14 cellular contexts compared by ENCODE assay signal in genomic region chr17:17107281-17107680, GRCh38.
DNase-seq lines count a peak whose midpoint lies in the region; ATAC-seq, FAIRE-seq and TF ChIP-seq lines count a peak whose summit lies in the region.
"Had no signal": no experiment of that assay in that cellular context is flagged by ENCODE, and none has a peak within 500 bp of the region (broad histone marks: within the 10 kb centered on the region; RNA-seq: fewer than 3 reads in every experiment).

No MANE protein-coding gene starts in this region.

- peaks cover 1% of the 10 kb centered on the region; the same call in 1 of the 2 replicates for H3K36me3 ChIP-seq in Caco-2 (ENCODE audit: control insufficient read depth, insufficient read depth, low read length)
- no peaks in the 10 kb centered on the region for H3K36me3 ChIP-seq in adipocyte (ENCODE audit: control insufficient read depth, insufficient read depth, low read length, severe bottlenecking)
- peaks cover 11 to 31% of the 10 kb centered on the region in 2 experiments for H3K36me3 ChIP-seq in keratinocyte (ENCODE audit: control insufficient read depth in 2 of 2, extremely low read depth in 1 of 2, insufficient read depth in 2 of 2, low read length in 2 of 2)
- H3K36me3 ChIP-seq in mesenchymal stem cell (ENCODE audit: control insufficient read depth in 1 of 2, insufficient read depth in 2 of 2, low read depth in 1 of 2, low read length in 2 of 2): peaks cover 26 to 32% of the 10 kb centered on the region in 2 experiments

- no peak overlapping the region for H2BK5ac ChIP-seq in mesenchymal stem cell (ENCODE audit: low read depth, low read length, poor library complexity, severe bottlenecking)

- H3K4me3 ChIP-seq in Caco-2 (ENCODE audit: low read depth, low read length) (no peak overlapping the region), adipocyte (ENCODE audit: low read length) (no peak overlapping the region), keratinocyte (ENCODE audit: control insufficient read depth in 2 of 3, extremely low read depth in 1 of 3, insufficient read depth in 2 of 3, low read depth in 1 of 3, low read length in 3 of 3) (no peak overlapping the region), mesenchymal stem cell (ENCODE audit: insufficient read depth in 1 of 2, low read depth in 1 of 2, low read length in 2 of 2) (no peak overlapping the region)
- H3K4me3 ChIP-seq: SJSA1 had no signal

- POLR2A ChIA-PET in Caco-2 (lab: Charles Lee): no interaction called here

- no peaks in the 10 kb centered on the region for H3K27me3 Mint-ChIP-seq in Caco-2 (ENCODE audit: insufficient read depth, unreplicated experiment)
- H3K27me3 Mint-ChIP-seq in stimulated activated memory B cell treated with anti-CD40 and anti-IgM and Interleukin-4, amounts not matched to agents 10 μg/mL and 1 μg/mL and 100 μg/mL, for 72 hours: no peaks in the 10 kb centered on the region

- H3K9ac ChIP-seq in adipocyte (ENCODE audit: low read length) (peak overlapping the region; percentile 55), keratinocyte (ENCODE audit: control insufficient read depth, extremely low read depth, insufficient read depth, low read length) (no peak overlapping the region), mesenchymal stem cell (ENCODE audit: low read length) (no peak overlapping the region)

- TF ChIP-seq CTCF in Caco-2 (IDR thresholded peaks at IDR 0.05; ENCODE audit: insufficient read depth in 1 of 2, low read depth in 1 of 2, low read length in 1 of 2, severe bottlenecking in 1 of 2, unreplicated experiment in 1 of 2) (no peak), keratinocyte (optimal IDR thresholded peaks at IDR 0.05 in 1 of 3, IDR thresholded peaks at IDR 0.05 in 1 of 3, conservative IDR thresholded peaks at IDR 0.05 in 1 of 3; ENCODE audit: extremely low read depth in 1 of 3, insufficient read depth in 2 of 3, low read length in 3 of 3) (no peak)

- H2BK12ac ChIP-seq in mesenchymal stem cell (ENCODE audit: low read length in 2 of 2): no peak overlapping the region

- no peak for DNase-seq in Caco-2
- DNase-seq in adipocyte (ENCODE audit: low read depth): no peak
- DNase-seq in keratinocyte (ENCODE audit: low read depth, low spot score): no peak
- DNase-seq in KBM-7: no peak
- no peak for DNase-seq in mesenchymal stem cell
- DNase-seq in NCI-H1092 (lab: John Stamatoyannopoulos, UW): no peak
- DNase-seq: activated CD4-positive, CD25-positive, alpha-beta regulatory T cell treated with anti-CD3 and anti-CD28 coated beads, Interleukin-2, amount 50 U/mL, for 72 hours; activated naive CD4-positive, alpha-beta T cell; NCI-H510A; stimulated activated CD4-positive, alpha-beta T cell treated with anti-CD3 and anti-CD28 coated beads, Interleukin-15, amount 100 ng/mL, for 24 hours; stimulated activated naive CD4-positive, alpha-beta T cell had no signal

- ATAC-seq in stimulated activated memory B cell treated with anti-CD40 and anti-IgM and Interleukin-4, amounts not matched to agents 10 μg/mL and 1 μg/mL and 100 μg/mL, for 72 hours: no peak
- ATAC-seq in GM21515 (IDR thresholded peaks at IDR 0.05; ENCODE audit: unreplicated experiment): no peak

- H2BK120ac ChIP-seq in mesenchymal stem cell (ENCODE audit: low read depth, low read length): no peak overlapping the region

- peaks cover 49% of the 10 kb centered on the region for H4K20me1 ChIP-seq in keratinocyte (ENCODE audit: control insufficient read depth, extremely low read depth, insufficient read depth, low read length)

- H3K18ac ChIP-seq in mesenchymal stem cell (ENCODE audit: low read depth in 1 of 2, low read length in 2 of 2): no peak overlapping the region

- H3K79me2 ChIP-seq in keratinocyte (ENCODE audit: control insufficient read depth, insufficient read depth, low read length): peaks cover 90% of the 10 kb centered on the region

- H3K23ac ChIP-seq in mesenchymal stem cell (ENCODE audit: low read length in 2 of 2): no peak overlapping the region

- dilution Hi-C loops in keratinocyte (cut with MboI; ENCODE audit: extremely low pct_ligation_motif_present, low sequenced_read_pairs): no loop called here

- H3K36me3 Mint-ChIP-seq in Caco-2 (ENCODE audit: insufficient read depth, unreplicated experiment): peaks cover 67% of the 10 kb centered on the region
- H3K36me3 Mint-ChIP-seq in stimulated activated memory B cell treated with anti-CD40 and anti-IgM and Interleukin-4, amounts not matched to agents 10 μg/mL and 1 μg/mL and 100 μg/mL, for 72 hours: peaks cover 5% of the 10 kb centered on the region

- peaks cover 21% of the 10 kb centered on the region for H3K9me1 ChIP-seq in keratinocyte (ENCODE audit: control insufficient read depth, extremely low read depth, insufficient read depth, low read length)

- peak; percentile 23 for FAIRE-seq in keratinocyte (lab: Jason Lieb, UNC)

- H3K4ac ChIP-seq in mesenchymal stem cell (ENCODE audit: low read depth in 1 of 2, low read length in 2 of 2): no peak overlapping the region

- H3K27ac Mint-ChIP-seq in Caco-2 (ENCODE audit: unreplicated experiment): peak overlapping the region; percentile 59
- H3K27ac Mint-ChIP-seq in stimulated activated memory B cell treated with anti-CD40 and anti-IgM and Interleukin-4, amounts not matched to agents 10 μg/mL and 1 μg/mL and 100 μg/mL, for 72 hours: peak overlapping the region; percentile 63

- H3K4me2 ChIP-seq in keratinocyte (ENCODE audit: control insufficient read depth, extremely low read depth, insufficient read depth, low read depth, low read length): no peak overlapping the region
- H3K4me2 ChIP-seq in mesenchymal stem cell (ENCODE audit: low read length, poor library complexity, severe bottlenecking): no peak overlapping the region

- H4K8ac ChIP-seq in mesenchymal stem cell (ENCODE audit: low read length): no peak overlapping the region

- H3K9me3 Mint-ChIP-seq in Caco-2 (ENCODE audit: unreplicated experiment): no peaks in the 10 kb centered on the region
- no peaks in the 10 kb centered on the region for H3K9me3 Mint-ChIP-seq in stimulated activated memory B cell treated with anti-CD40 and anti-IgM and Interleukin-4, amounts not matched to agents 10 μg/mL and 1 μg/mL and 100 μg/mL, for 72 hours

- H2AK5ac ChIP-seq in mesenchymal stem cell (ENCODE audit: low read length, severe bottlenecking): no peak overlapping the region

- BruUV-seq in Caco-2 (replicated peaks; lab: Mats Ljungman, UMichigan): no TSS peak

- no peak overlapping the region for H3K14ac ChIP-seq in mesenchymal stem cell (ENCODE audit: low read length in 2 of 2)

- H3K27ac ChIP-seq in keratinocyte (ENCODE audit: control insufficient read depth, insufficient read depth, low read length) (no peak overlapping the region), mesenchymal stem cell (ENCODE audit: low read length, poor library complexity, severe bottlenecking) (no peak overlapping the region)
- H3K27ac ChIP-seq: SJSA1 had no signal

- H3K9me3 ChIP-seq in Caco-2 (no peaks in the 10 kb centered on the region), adipocyte (ENCODE audit: control insufficient read depth, low read length) (no peaks in the 10 kb centered on the region), keratinocyte (ENCODE audit: control insufficient read depth, low read depth, low read length) (no peaks in the 10 kb centered on the region), mesenchymal stem cell (ENCODE audit: control insufficient read depth, low read length) (no peaks in the 10 kb centered on the region)
- H3K9me3 ChIP-seq: SJSA1 had no signal

- CTCF ChIA-PET in Caco-2 (lab: Charles Lee): interaction anchor here (0.6 kb wide), 1 partner anchor 160 kb away, joined by 3 read pairs; no protein-coding TSS in a partner anchor

- in situ Hi-C loops in KBM-7 (cut with MboI; ENCODE audit: low pct_unique_long_range_greater_than_20kb, low sequenced_read_pairs): no loop called here

- no peak overlapping the region for H2BK15ac ChIP-seq in mesenchymal stem cell (ENCODE audit: low read depth, poor library complexity, severe bottlenecking)

- H3K4me3 Mint-ChIP-seq in Caco-2 (ENCODE audit: unreplicated experiment): no peak overlapping the region
- no peak overlapping the region for H3K4me3 Mint-ChIP-seq in stimulated activated memory B cell treated with anti-CD40 and anti-IgM and Interleukin-4, amounts not matched to agents 10 μg/mL and 1 μg/mL and 100 μg/mL, for 72 hours

- H4K91ac ChIP-seq in mesenchymal stem cell (ENCODE audit: low read length): no peak overlapping the region

- intact Hi-C loops in Caco-2 (cut with micrococcal nuclease; ENCODE audit: unreplicated experiment): no loop called here

- H2AFZ ChIP-seq in keratinocyte (ENCODE audit: control insufficient read depth, low read length) (no peak overlapping the region), mesenchymal stem cell (ENCODE audit: low read depth, low read length) (no peak overlapping the region)

- H3K4me1 Mint-ChIP-seq in Caco-2 (ENCODE audit: low read depth, unreplicated experiment): peaks cover 14% of the 10 kb centered on the region
- H3K4me1 Mint-ChIP-seq in stimulated activated memory B cell treated with anti-CD40 and anti-IgM and Interleukin-4, amounts not matched to agents 10 μg/mL and 1 μg/mL and 100 μg/mL, for 72 hours: peaks cover 71% of the 10 kb centered on the region

- peaks cover 61% of the 10 kb centered on the region for H3K79me1 ChIP-seq in mesenchymal stem cell (replicated peaks; ENCODE audit: low read length, poor library complexity, severe bottlenecking)

- H3K27me3 ChIP-seq in Caco-2 (replicated peaks; ENCODE audit: control insufficient read depth, insufficient read depth, low read length) (no peaks in the 10 kb centered on the region), adipocyte (replicated peaks; ENCODE audit: control insufficient read depth, insufficient read depth, low read length) (no peaks in the 10 kb centered on the region), keratinocyte (ENCODE audit: control insufficient read depth, extremely low read depth, insufficient read depth, low read length) (no peaks in the 10 kb centered on the region), mesenchymal stem cell (ENCODE audit: control insufficient read depth in 1 of 2, insufficient read depth in 1 of 2, low read length in 2 of 2) (no peaks in the 10 kb centered on the region)
- H3K27me3 ChIP-seq: SJSA1 had no signal

- 95% methylated on average over 4 of the region's 4 CpGs for WGBS in mesenchymal stem cell

- no peaks in the 10 kb centered on the region for H3K4me1 ChIP-seq in Caco-2
- H3K4me1 ChIP-seq in adipocyte (ENCODE audit: control insufficient read depth, insufficient read depth, low read length): peaks cover 40% of the 10 kb centered on the region
- H3K4me1 ChIP-seq in keratinocyte (ENCODE audit: control insufficient read depth, extremely low read depth, insufficient read depth, low read length): peaks cover 41% of the 10 kb centered on the region
- peaks cover 22% of the 10 kb centered on the region for H3K4me1 ChIP-seq in mesenchymal stem cell (ENCODE audit: control insufficient read depth, insufficient read depth, low read depth, low read length)
